13 cellular contexts compared by ENCODE assay signal in genomic region chr2:153479527-153479926, GRCh38. TPM values are rescaled to one million over a fixed set of nuclear protein-coding genes. Genes with fewer than 3 reads are reported as not detected.
DNase-seq lines count a peak whose midpoint lies in the region; TF ChIP-seq lines count a peak whose summit lies in the region.
"Had no signal": no experiment of that assay in that cellular context is flagged by ENCODE, and none has a peak within 500 bp of the region (broad histone marks: within the 10 kb centered on the region; RNA-seq: fewer than 3 reads in every experiment).

No MANE protein-coding gene starts in this region.

- peaks cover 8% of the 10 kb centered on the region for H3K9me3 Mint-ChIP-seq in glutamatergic neuron (ENCODE audit: unreplicated experiment)
- H3K9me3 Mint-ChIP-seq: activated naive CD8-positive, alpha-beta T cell treated with anti-CD3 and anti-CD28 coated beads, Interleukin-2, amount 10 ng/mL, durations not matched to agents 7 days and 5 days had no signal

- H3K4me2 ChIP-seq in osteoblast (ENCODE audit: insufficient read depth, low read length), result no peak overlapping the region

- no peaks in the 10 kb centered on the region for H3K79me2 ChIP-seq in osteoblast (ENCODE audit: insufficient read depth, low read length)

- no peak for TF ChIP-seq CTCF in glutamatergic neuron (IDR thresholded peaks at IDR 0.05; ENCODE audit: partially characterized antibody, unreplicated experiment)
- TF ChIP-seq CTCF in osteoblast (IDR thresholded peaks at IDR 0.05; ENCODE audit: extremely low read depth, low read depth, low read length), result no peak

- H3K36me3 Mint-ChIP-seq in glutamatergic neuron (ENCODE audit: unreplicated experiment), result no peaks in the 10 kb centered on the region
- H3K36me3 Mint-ChIP-seq: activated naive CD8-positive, alpha-beta T cell treated with anti-CD3 and anti-CD28 coated beads, Interleukin-2, amount 10 ng/mL, durations not matched to agents 7 days and 5 days had no signal

- peak; percentile 8 for DNase-seq in NCI-H1694 (lab: John Stamatoyannopoulos, UW)
- DNase-seq in NCI-H1694 treated with DMSO at 0.1 percent for 48 hours (lab: John Stamatoyannopoulos, UW), result no peak
- no peak for DNase-seq in glutamatergic neuron
- peak; percentile 79 for DNase-seq in osteoblast (ENCODE audit: insufficient read length, low spot score, missing footprints)
- no peak for DNase-seq in activated naive CD4-positive, alpha-beta T cell treated with Interleukin-2 at 50 U/mL for 16 hours
- DNase-seq in NCI-H128 (lab: John Stamatoyannopoulos, UW; ENCODE audit: unreplicated experiment), result no peak
- no peak for DNase-seq in NOMO-1 treated with DMSO at 0.1 percent for 48 hours (lab: John Stamatoyannopoulos, UW; ENCODE audit: unreplicated experiment)
- DNase-seq: activated naive CD8-positive, alpha-beta T cell treated with anti-CD3 and anti-CD28 coated beads, Interleukin-2, amount 10 ng/mL, durations not matched to agents 7 days and 5 days; NCI-H1048; NCI-H226; T-helper 9 cell had no signal

- H3K4me3 ChIP-seq in HUES6 (ENCODE audit: low read depth, low read length), result peak overlapping the region; percentile 89
- H3K4me3 ChIP-seq in osteoblast (ENCODE audit: insufficient read depth, low read length), result no peak overlapping the region

- H3K9ac ChIP-seq in HUES6 (ENCODE audit: low read length), result peak overlapping the region; percentile 96

- H3K4me1 ChIP-seq in HUES6 (ENCODE audit: control insufficient read depth, insufficient read depth, low read length) (peaks cover 35% of the 10 kb centered on the region), osteoblast (ENCODE audit: insufficient read depth, low read length) (no peaks in the 10 kb centered on the region)

- H3K9me3 ChIP-seq in HUES6 (ENCODE audit: control insufficient read depth, insufficient read depth, low read depth, low read length), result no peaks in the 10 kb centered on the region
- no peaks in the 10 kb centered on the region for H3K9me3 ChIP-seq in osteoblast (ENCODE audit: low read depth, low read length)

- H3K27ac ChIP-seq in HUES6 (ENCODE audit: low read depth, low read length) (peak overlapping the region; percentile 14; the same call in 1 of the 2 replicates), osteoblast (ENCODE audit: low read depth, low read length) (no peak overlapping the region)

- H4K20me1 ChIP-seq in osteoblast (ENCODE audit: insufficient read depth, low read length), result no peaks in the 10 kb centered on the region

- H2AFZ ChIP-seq in osteoblast (ENCODE audit: low read length), result no peak overlapping the region

- H3K36me3 ChIP-seq in HUES6 (ENCODE audit: control insufficient read depth, insufficient read depth, low read length) (no peaks in the 10 kb centered on the region), osteoblast (ENCODE audit: insufficient read depth, low read length) (no peaks in the 10 kb centered on the region)

- peaks cover 3% of the 10 kb centered on the region; the same call in 1 of the 2 replicates for H3K27me3 ChIP-seq in HUES6 (ENCODE audit: control insufficient read depth, insufficient read depth, low read length)
- peaks cover 33% of the 10 kb centered on the region for H3K27me3 ChIP-seq in osteoblast (ENCODE audit: insufficient read depth, low read length)

- H3K4me3 Mint-ChIP-seq in glutamatergic neuron (ENCODE audit: unreplicated experiment), result peak overlapping the region; percentile 94

- H3K27ac Mint-ChIP-seq in glutamatergic neuron (ENCODE audit: unreplicated experiment), result peak overlapping the region; percentile 92
- H3K27ac Mint-ChIP-seq: activated naive CD8-positive, alpha-beta T cell treated with anti-CD3 and anti-CD28 coated beads, Interleukin-2, amount 10 ng/mL, durations not matched to agents 7 days and 5 days had no signal

- peaks cover 14% of the 10 kb centered on the region for H3K27me3 Mint-ChIP-seq in glutamatergic neuron (ENCODE audit: unreplicated experiment)

- H3K4me1 Mint-ChIP-seq in glutamatergic neuron (ENCODE audit: low read depth, unreplicated experiment), result peaks cover 8% of the 10 kb centered on the region

RNA-seq across cellular contexts. Expression of gene RPRM, which starts 1.0 kb away (rescaled TPM):
- total RNA-seq in glutamatergic neuron (ENCODE audit: unreplicated experiment) (95.9 TPM), osteoblast (0.29 and 0.36 TPM in 2 replicates)
- total RNA-seq: activated naive CD8-positive, alpha-beta T cell treated with anti-CD3 and anti-CD28 coated beads, Interleukin-2, amount 10 ng/mL, durations not matched to agents 7 days and 5 days; RPMI7951 had no signal

Comparison
In these comparisons a context has a peak if more than half of its experiments do, and no peak if none do; other contexts are left out.
1. DNase-seq: peak in NCI-H1694 (single experiment) and osteoblast (single experiment); none in NCI-H1694 treated with DMSO at 0.1 percent for 48 hours (single experiment), glutamatergic neuron (single experiment), activated naive CD4-positive, alpha-beta T cell treated with Interleukin-2 at 50 U/mL for 16 hours (single experiment), NCI-H128 (single experiment) and NOMO-1 treated with DMSO at 0.1 percent for 48 hours (single experiment).
2. RNA of gene RPRM, which starts 1.0 kb away (total RNA-seq): 95.9 TPM in glutamatergic neuron (single experiment); 0.29 to 0.36 TPM in osteoblast; every median in the first group is over 10 times any median in the second.